In genomic region chrX:106726485-106727437, GRCh38 we compare ENCODE assay signal across 8 cellular contexts. TPM values are rescaled to one million over a fixed set of nuclear protein-coding genes. Genes with fewer than 3 reads are reported as not detected.
DNase-seq lines count a peak whose midpoint lies in the region; ATAC-seq and TF ChIP-seq lines count a peak whose summit lies in the region.

TSS of gene RNF128 (plus strand) at chrX:106726701. CDS start at chrX:106726914, 213 bp downstream.

- H3K4me1 Mint-ChIP-seq in CD8-positive, alpha-beta T cell (ENCODE audit: low read depth) = peaks cover 9% of the 10 kb centered on the region
- peaks cover 9% of the 10 kb centered on the region for H3K4me1 Mint-ChIP-seq in WTC11
- H3K4me1 Mint-ChIP-seq in naive thymus-derived CD8-positive, alpha-beta T cell = peaks cover 0 to 9% (median under 1%) of the 10 kb centered on the region in 4 donors

- peak in 1 of 7 experiments; percentile 5 for DNase-seq in CD8-positive, alpha-beta T cell
- DNase-seq in HuH-7.5 (ENCODE audit: low spot score) (peak; percentile 42), WTC11 (ENCODE audit: low spot score) (peak; percentile 74), fibroblast of lung (ENCODE audit: low read depth in 2 of 2) (peak; percentile 13 to 52), erythroblast (lab: John Stamatoyannopoulos, UW) (no peak)
- DNase-seq in naive thymus-derived CD8-positive, alpha-beta T cell = no peak

- H3K27ac Mint-ChIP-seq in CD8-positive, alpha-beta T cell = no peak within 1 kb of the TSS
- no peak within 1 kb of the TSS for H3K27ac Mint-ChIP-seq in WTC11
- peak within 1 kb of the TSS in 2 of 10 donors; percentile 3 to 46 for H3K27ac Mint-ChIP-seq in naive thymus-derived CD8-positive, alpha-beta T cell

- no peak for TF ChIP-seq POLR2A in erythroblast (IDR thresholded peaks at IDR 0.05; ENCODE audit: low read length)

- POLR2A ChIA-PET in CD8-positive, alpha-beta T cell (lab: Charles Lee) = no interaction called here
- POLR2A ChIA-PET in WTC11 (lab: Charles Lee) = interaction anchor here (1.2 kb wide), 1 partner anchor 233 kb away, joined by 5 read pairs; no protein-coding TSS in a partner anchor
- POLR2A ChIA-PET in naive thymus-derived CD8-positive, alpha-beta T cell (lab: Charles Lee) = no interaction called here

- no peaks in the 10 kb centered on the region for H3K79me2 ChIP-seq in fibroblast of lung (ENCODE audit: control insufficient read depth, insufficient read depth, low read length)

- H3K9me3 ChIP-seq in CD8-positive, alpha-beta T cell (ENCODE audit: low read length) = no peaks in the 10 kb centered on the region
- no peaks in the 10 kb centered on the region for H3K9me3 ChIP-seq in fibroblast of lung (ENCODE audit: control insufficient read depth, insufficient read depth, low read depth, low read length)

- peaks cover 31% of the 10 kb centered on the region for H3K27me3 Mint-ChIP-seq in CD8-positive, alpha-beta T cell (ENCODE audit: low read depth)
- H3K27me3 Mint-ChIP-seq in WTC11 (ENCODE audit: low read depth) = peaks cover 63% of the 10 kb centered on the region
- peaks cover 21 to 46% (median 27%) of the 10 kb centered on the region in 5 donors for H3K27me3 Mint-ChIP-seq in naive thymus-derived CD8-positive, alpha-beta T cell

- H3K4me3 ChIP-seq in CD8-positive, alpha-beta T cell (ENCODE audit: low read depth, low read length) = no peak within 1 kb of the TSS
- H3K4me3 ChIP-seq in fibroblast of lung (replicated peaks in 1 of 4; ENCODE audit: control extremely low read depth in 1 of 4, insufficient read depth in 1 of 4, low read depth in 3 of 4, low read length in 4 of 4) = peak within 1 kb of the TSS; percentile 52 to 68 (median 54)

- H3K4me3 Mint-ChIP-seq in CD8-positive, alpha-beta T cell = peak within 1 kb of the TSS; percentile 43
- H3K4me3 Mint-ChIP-seq in WTC11 = peak within 1 kb of the TSS; percentile 78
- peak within 1 kb of the TSS; percentile 8 to 72 (median 60) for H3K4me3 Mint-ChIP-seq in naive thymus-derived CD8-positive, alpha-beta T cell

- H3K27ac ChIP-seq in CD8-positive, alpha-beta T cell (ENCODE audit: low read depth, low read length) = no peak within 1 kb of the TSS
- no peak within 1 kb of the TSS for H3K27ac ChIP-seq in fibroblast of lung (ENCODE audit: insufficient read depth, low read length)

- no peaks in the 10 kb centered on the region for H3K36me3 ChIP-seq in CD8-positive, alpha-beta T cell (ENCODE audit: insufficient read depth, low read length)
- no peaks in the 10 kb centered on the region for H3K36me3 ChIP-seq in fibroblast of lung (ENCODE audit: control insufficient read depth, insufficient read depth, low read length)

- peak within 1 kb of the TSS; percentile 77 for H3K4me2 ChIP-seq in fibroblast of lung (ENCODE audit: extremely low read depth, insufficient read depth, low read length)

- ATAC-seq in CD8-positive, alpha-beta T cell = no peak
- ATAC-seq in WTC11 (peak; percentile 97), GM19035 (IDR thresholded peaks at IDR 0.05; ENCODE audit: unreplicated experiment) (no peak), HG03432 (IDR thresholded peaks at IDR 0.05; ENCODE audit: unreplicated experiment) (no peak)
- no peak for ATAC-seq in naive thymus-derived CD8-positive, alpha-beta T cell

- no peaks in the 10 kb centered on the region for H4K20me1 ChIP-seq in fibroblast of lung (ENCODE audit: control insufficient read depth, extremely low read depth, insufficient read depth, low read length)

- intact Hi-C loops in CD8-positive, alpha-beta T cell (cut with DNase I, micrococcal nuclease) = no loop called here

- H3K9me3 Mint-ChIP-seq in CD8-positive, alpha-beta T cell = no peaks in the 10 kb centered on the region
- no peaks in the 10 kb centered on the region for H3K9me3 Mint-ChIP-seq in WTC11
- no peaks in the 10 kb centered on the region for H3K9me3 Mint-ChIP-seq in naive thymus-derived CD8-positive, alpha-beta T cell

- CTCF ChIA-PET in CD8-positive, alpha-beta T cell (lab: Charles Lee) = no interaction called here
- CTCF ChIA-PET in WTC11 (lab: Charles Lee) = interaction anchor here (0.7 to 1.2 kb wide), 5 partner anchors 10 to 312 kb away, joined by 3 to 6 read pairs (median 3); no protein-coding TSS in a partner anchor

- peak within 1 kb of the TSS; percentile 23 for H3K9ac ChIP-seq in fibroblast of lung (ENCODE audit: insufficient read depth, low read length)

- H3K36me3 Mint-ChIP-seq in CD8-positive, alpha-beta T cell = no peaks in the 10 kb centered on the region
- no peaks in the 10 kb centered on the region for H3K36me3 Mint-ChIP-seq in WTC11
- H3K36me3 Mint-ChIP-seq in naive thymus-derived CD8-positive, alpha-beta T cell = no peaks in the 10 kb centered on the region

- peak within 1 kb of the TSS; percentile 64 for H2AFZ ChIP-seq in fibroblast of lung (ENCODE audit: low read length)

- no peak for TF ChIP-seq CTCF in CD8-positive, alpha-beta T cell (IDR thresholded peaks at IDR 0.05)
- TF ChIP-seq CTCF in WTC11 (IDR thresholded peaks at IDR 0.05) (no peak), fibroblast of lung (conservative IDR thresholded peaks at IDR 0.05 in 1 of 2, IDR thresholded peaks at IDR 0.05 in 1 of 2; ENCODE audit: low read depth in 1 of 2, low read length in 2 of 2) (no peak)

- H3K4me1 ChIP-seq in CD8-positive, alpha-beta T cell (ENCODE audit: insufficient read depth, low read length) = no peaks in the 10 kb centered on the region
- no peaks in the 10 kb centered on the region for H3K4me1 ChIP-seq in fibroblast of lung (ENCODE audit: control insufficient read depth, extremely low read depth, insufficient read depth, low read length)

- no peaks in the 10 kb centered on the region for H3K27me3 ChIP-seq in CD8-positive, alpha-beta T cell (ENCODE audit: insufficient read depth, low read length)
- H3K27me3 ChIP-seq in fibroblast of lung (ENCODE audit: control insufficient read depth, insufficient read depth, low read length) = no peaks in the 10 kb centered on the region

TF ChIP-seq in WTC11, 78 proteins besides CTCF, POLR2A, EP300 and RAD21 (continues in another document):
- TF ChIP-seq, protein P1, sequence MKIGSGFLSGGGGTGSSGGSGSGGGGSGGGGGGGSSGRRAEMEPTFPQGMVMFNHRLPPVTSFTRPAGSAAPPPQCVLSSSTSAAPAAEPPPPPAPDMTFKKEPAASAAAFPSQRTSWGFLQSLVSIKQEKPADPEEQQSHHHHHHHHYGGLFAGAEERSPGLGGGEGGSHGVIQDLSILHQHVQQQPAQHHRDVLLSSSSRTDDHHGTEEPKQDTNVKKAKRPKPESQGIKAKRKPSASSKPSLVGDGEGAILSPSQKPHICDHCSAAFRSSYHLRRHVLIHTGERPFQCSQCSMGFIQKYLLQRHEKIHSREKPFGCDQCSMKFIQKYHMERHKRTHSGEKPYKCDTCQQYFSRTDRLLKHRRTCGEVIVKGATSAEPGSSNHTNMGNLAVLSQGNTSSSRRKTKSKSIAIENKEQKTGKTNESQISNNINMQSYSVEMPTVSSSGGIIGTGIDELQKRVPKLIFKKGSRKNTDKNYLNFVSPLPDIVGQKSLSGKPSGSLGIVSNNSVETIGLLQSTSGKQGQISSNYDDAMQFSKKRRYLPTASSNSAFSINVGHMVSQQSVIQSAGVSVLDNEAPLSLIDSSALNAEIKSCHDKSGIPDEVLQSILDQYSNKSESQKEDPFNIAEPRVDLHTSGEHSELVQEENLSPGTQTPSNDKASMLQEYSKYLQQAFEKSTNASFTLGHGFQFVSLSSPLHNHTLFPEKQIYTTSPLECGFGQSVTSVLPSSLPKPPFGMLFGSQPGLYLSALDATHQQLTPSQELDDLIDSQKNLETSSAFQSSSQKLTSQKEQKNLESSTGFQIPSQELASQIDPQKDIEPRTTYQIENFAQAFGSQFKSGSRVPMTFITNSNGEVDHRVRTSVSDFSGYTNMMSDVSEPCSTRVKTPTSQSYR (CRISPR knock-in tag; IDR thresholded peaks at IDR 0.05) = no peak
- TF ChIP-seq MYBL2 (CRISPR knock-in tag; IDR thresholded peaks at IDR 0.05) (no peak), TP53 (CRISPR knock-in tag; IDR thresholded peaks at IDR 0.05) (no peak), SP1 (CRISPR knock-in tag; conservative IDR thresholded peaks at IDR 0.05) (0 out of 2 replicates have a peak, but pooled peaks have one; percentile 68), ZNF219 (CRISPR knock-in tag; IDR thresholded peaks at IDR 0.05; ENCODE audit: borderline replicate concordance) (no peak), GRHL2 (CRISPR knock-in tag; IDR thresholded peaks at IDR 0.05; ENCODE audit: insufficient replicate concordance, severe bottlenecking) (no peak), CREM (CRISPR knock-in tag; IDR thresholded peaks at IDR 0.05) (no peak), ELF4 (CRISPR knock-in tag; IDR thresholded peaks at IDR 0.05; ENCODE audit: low read depth) (no peak)
- TF ChIP-seq, protein P2, sequence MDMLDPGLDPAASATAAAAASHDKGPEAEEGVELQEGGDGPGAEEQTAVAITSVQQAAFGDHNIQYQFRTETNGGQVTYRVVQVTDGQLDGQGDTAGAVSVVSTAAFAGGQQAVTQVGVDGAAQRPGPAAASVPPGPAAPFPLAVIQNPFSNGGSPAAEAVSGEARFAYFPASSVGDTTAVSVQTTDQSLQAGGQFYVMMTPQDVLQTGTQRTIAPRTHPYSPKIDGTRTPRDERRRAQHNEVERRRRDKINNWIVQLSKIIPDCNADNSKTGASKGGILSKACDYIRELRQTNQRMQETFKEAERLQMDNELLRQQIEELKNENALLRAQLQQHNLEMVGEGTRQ (CRISPR knock-in tag; IDR thresholded peaks at IDR 0.05) = no peak
- TF ChIP-seq, protein P3, sequence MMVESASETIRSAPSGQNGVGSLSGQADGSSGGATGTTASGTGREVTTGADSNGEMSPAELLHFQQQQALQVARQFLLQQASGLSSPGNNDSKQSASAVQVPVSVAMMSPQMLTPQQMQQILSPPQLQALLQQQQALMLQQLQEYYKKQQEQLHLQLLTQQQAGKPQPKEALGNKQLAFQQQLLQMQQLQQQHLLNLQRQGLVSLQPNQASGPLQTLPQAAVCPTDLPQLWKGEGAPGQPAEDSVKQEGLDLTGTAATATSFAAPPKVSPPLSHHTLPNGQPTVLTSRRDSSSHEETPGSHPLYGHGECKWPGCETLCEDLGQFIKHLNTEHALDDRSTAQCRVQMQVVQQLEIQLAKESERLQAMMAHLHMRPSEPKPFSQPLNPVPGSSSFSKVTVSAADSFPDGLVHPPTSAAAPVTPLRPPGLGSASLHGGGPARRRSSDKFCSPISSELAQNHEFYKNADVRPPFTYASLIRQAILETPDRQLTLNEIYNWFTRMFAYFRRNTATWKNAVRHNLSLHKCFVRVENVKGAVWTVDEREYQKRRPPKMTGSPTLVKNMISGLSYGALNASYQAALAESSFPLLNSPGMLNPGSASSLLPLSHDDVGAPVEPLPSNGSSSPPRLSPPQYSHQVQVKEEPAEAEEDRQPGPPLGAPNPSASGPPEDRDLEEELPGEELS (CRISPR knock-in tag; IDR thresholded peaks at IDR 0.05) = no peak

RNA-seq across cellular contexts. Expression of gene RNF128, which starts in this region (rescaled TPM):
- not detected for total RNA-seq in CD8-positive, alpha-beta T cell
- total RNA-seq in WTC11 (2021) (0.99 to 1.1 TPM (median 1.0 TPM) in 3 replicates), fibroblast of lung (2.3 and 8.1 TPM in 2 replicates)
- polyA plus RNA-seq in fibroblast of lung = 0.74 and 5.1 TPM in 2 replicates
- 0.96 and 4.5 TPM in 2 replicates for polyA plus RNA-seq in fibroblast of lung (2012)
- polyA minus RNA-seq in fibroblast of lung (ENCODE audit: low replicate concordance) = 0.48 TPM in 1 of 2 replicates, not detected in the other
- total RNA-seq in naive thymus-derived CD8-positive, alpha-beta T cell = not detected
- not detected for polyA plus RNA-seq in naive thymus-derived CD8-positive, alpha-beta T cell

Comparison
In these comparisons a context has a peak if more than half of its experiments do, and no peak if none do; other contexts are left out.
1. DNase-seq: peak in HuH-7.5 (single experiment), WTC11 (single experiment) and fibroblast of lung (2 of 2); none in naive thymus-derived CD8-positive, alpha-beta T cell (0 of 10) and erythroblast (0 of 2).
2. Peak in every context shown above with its lines, with median percentiles within 50 percentile points of each other: H3K4me3 Mint-ChIP-seq.